In genomic region chr3:137217733-137218132, GRCh38 we compare ENCODE assay signal across 14 cellular contexts.
DNase-seq lines count a peak whose midpoint lies in the region; ATAC-seq and TF ChIP-seq lines count a peak whose summit lies in the region.
"Had no signal": no experiment of that assay in that cellular context is flagged by ENCODE, and none has a peak within 500 bp of the region (broad histone marks: within the 10 kb centered on the region; RNA-seq: fewer than 3 reads in every experiment).

No MANE protein-coding gene starts in this region.

- H3K9ac ChIP-seq in MM.1S (ENCODE audit: low read length) = no peak overlapping the region

- no peaks in the 10 kb centered on the region for H3K9me3 ChIP-seq in MM.1S (replicated peaks; ENCODE audit: insufficient read depth, low read length)

- H3K27me3 Mint-ChIP-seq in activated naive CD8-positive, alpha-beta T cell treated with anti-CD3 and anti-CD28 coated beads, Interleukin-2, amount 50 U/mL, for 24 hours = peaks cover 4% of the 10 kb centered on the region
- H3K27me3 Mint-ChIP-seq in activated naive CD8-positive, alpha-beta T cell treated with anti-CD3 and anti-CD28 coated beads for 36 hours = no peaks in the 10 kb centered on the region
- no peaks in the 10 kb centered on the region for H3K27me3 Mint-ChIP-seq in type B pancreatic cell
- H3K27me3 Mint-ChIP-seq: stimulated activated memory B cell treated with anti-CD40 and anti-IgM and Interleukin-4, amounts not matched to agents 10 μg/mL and 1 μg/mL and 100 μg/mL, for 72 hours had no signal

- H3K79me2 ChIP-seq in MM.1S (ENCODE audit: low read length) = no peaks in the 10 kb centered on the region

- H3K36me3 ChIP-seq in MM.1S (replicated peaks; ENCODE audit: insufficient read depth, low read length) = no peaks in the 10 kb centered on the region

- H3K4me2 ChIP-seq in MM.1S (ENCODE audit: low read depth, low read length) = no peak overlapping the region

- peaks cover 6% of the 10 kb centered on the region for H3K9me3 Mint-ChIP-seq in activated naive CD8-positive, alpha-beta T cell treated with anti-CD3 and anti-CD28 coated beads, Interleukin-2, amount 50 U/mL, for 24 hours
- H3K9me3 Mint-ChIP-seq in activated naive CD8-positive, alpha-beta T cell treated with anti-CD3 and anti-CD28 coated beads for 36 hours = peaks cover 7% of the 10 kb centered on the region
- H3K9me3 Mint-ChIP-seq in type B pancreatic cell = no peaks in the 10 kb centered on the region
- H3K9me3 Mint-ChIP-seq in stimulated activated effector memory CD8-positive, alpha-beta T cell treated with anti-CD3 and anti-CD28 coated beads, Interleukin-12 subunit alpha, Interleukin-12 subunit beta, amount 100 ng/mL, for 72 hours = peaks cover 6% of the 10 kb centered on the region

- no peaks in the 10 kb centered on the region for H3K4me1 Mint-ChIP-seq in activated naive CD8-positive, alpha-beta T cell treated with anti-CD3 and anti-CD28 coated beads, Interleukin-2, amount 50 U/mL, for 24 hours
- no peaks in the 10 kb centered on the region for H3K4me1 Mint-ChIP-seq in activated naive CD8-positive, alpha-beta T cell treated with anti-CD3 and anti-CD28 coated beads for 36 hours
- no peaks in the 10 kb centered on the region for H3K4me1 Mint-ChIP-seq in type B pancreatic cell (ENCODE audit: unreplicated experiment)
- no peaks in the 10 kb centered on the region for H3K4me1 Mint-ChIP-seq in stimulated activated effector memory CD8-positive, alpha-beta T cell treated with anti-CD3 and anti-CD28 coated beads, Interleukin-12 subunit alpha, Interleukin-12 subunit beta, amount 100 ng/mL, for 72 hours
- H3K4me1 Mint-ChIP-seq: stimulated activated memory B cell treated with anti-CD40 and anti-IgM and Interleukin-4, amounts not matched to agents 10 μg/mL and 1 μg/mL and 100 μg/mL, for 72 hours had no signal

- no peaks in the 10 kb centered on the region for H3F3A ChIP-seq in MM.1S (ENCODE audit: insufficient read depth, low read length)

- H3K9me2 ChIP-seq in MM.1S (replicated peaks; ENCODE audit: insufficient read depth, low read length) = no peaks in the 10 kb centered on the region

- H3K36me3 Mint-ChIP-seq in activated naive CD8-positive, alpha-beta T cell treated with anti-CD3 and anti-CD28 coated beads, Interleukin-2, amount 50 U/mL, for 24 hours (ENCODE audit: low read depth) = no peaks in the 10 kb centered on the region
- H3K36me3 Mint-ChIP-seq in activated naive CD8-positive, alpha-beta T cell treated with anti-CD3 and anti-CD28 coated beads for 36 hours = no peaks in the 10 kb centered on the region
- H3K36me3 Mint-ChIP-seq in type B pancreatic cell = no peaks in the 10 kb centered on the region
- no peaks in the 10 kb centered on the region for H3K36me3 Mint-ChIP-seq in stimulated activated effector memory CD8-positive, alpha-beta T cell treated with anti-CD3 and anti-CD28 coated beads, Interleukin-12 subunit alpha, Interleukin-12 subunit beta, amount 100 ng/mL, for 72 hours
- H3K36me3 Mint-ChIP-seq: brain; stimulated activated memory B cell treated with anti-CD40 and anti-IgM and Interleukin-4, amounts not matched to agents 10 μg/mL and 1 μg/mL and 100 μg/mL, for 72 hours had no signal

- no peak overlapping the region for H3K4me3 Mint-ChIP-seq in activated naive CD8-positive, alpha-beta T cell treated with anti-CD3 and anti-CD28 coated beads, Interleukin-2, amount 50 U/mL, for 24 hours
- no peak overlapping the region for H3K4me3 Mint-ChIP-seq in activated naive CD8-positive, alpha-beta T cell treated with anti-CD3 and anti-CD28 coated beads for 36 hours
- H3K4me3 Mint-ChIP-seq in type B pancreatic cell = no peak overlapping the region
- no peak overlapping the region for H3K4me3 Mint-ChIP-seq in stimulated activated effector memory CD8-positive, alpha-beta T cell treated with anti-CD3 and anti-CD28 coated beads, Interleukin-12 subunit alpha, Interleukin-12 subunit beta, amount 100 ng/mL, for 72 hours
- H3K4me3 Mint-ChIP-seq: brain; stimulated activated memory B cell treated with anti-CD40 and anti-IgM and Interleukin-4, amounts not matched to agents 10 μg/mL and 1 μg/mL and 100 μg/mL, for 72 hours had no signal

- TF ChIP-seq CTCF in MM.1S (IDR thresholded peaks at IDR 0.05; ENCODE audit: low read length) (peak; percentile 13; the same call in 1 of the 2 replicates), type B pancreatic cell (conservative IDR thresholded peaks at IDR 0.05) (peak; percentile 69)

- no peak overlapping the region for H3K27ac Mint-ChIP-seq in activated naive CD8-positive, alpha-beta T cell treated with anti-CD3 and anti-CD28 coated beads, Interleukin-2, amount 50 U/mL, for 24 hours
- no peak overlapping the region for H3K27ac Mint-ChIP-seq in activated naive CD8-positive, alpha-beta T cell treated with anti-CD3 and anti-CD28 coated beads for 36 hours
- H3K27ac Mint-ChIP-seq in type B pancreatic cell = no peak overlapping the region
- H3K27ac Mint-ChIP-seq in stimulated activated effector memory CD8-positive, alpha-beta T cell treated with anti-CD3 and anti-CD28 coated beads, Interleukin-12 subunit alpha, Interleukin-12 subunit beta, amount 100 ng/mL, for 72 hours = no peak overlapping the region
- H3K27ac Mint-ChIP-seq: brain; stimulated activated memory B cell treated with anti-CD40 and anti-IgM and Interleukin-4, amounts not matched to agents 10 μg/mL and 1 μg/mL and 100 μg/mL, for 72 hours had no signal

- H3K27ac ChIP-seq in MM.1S (ENCODE audit: low read length) = no peak overlapping the region
- H3K27ac ChIP-seq: epithelial cell of prostate had no signal

- ATAC-seq in activated naive CD8-positive, alpha-beta T cell treated with anti-CD3 and anti-CD28 coated beads, Interleukin-2, amount 50 U/mL, for 24 hours = no peak
- no peak for ATAC-seq in stimulated activated effector memory CD8-positive, alpha-beta T cell treated with anti-CD3 and anti-CD28 coated beads, Interleukin-12 subunit alpha, Interleukin-12 subunit beta, amount 100 ng/mL, for 72 hours
- ATAC-seq: stimulated activated memory B cell treated with anti-CD40 and anti-IgM and Interleukin-4, amounts not matched to agents 10 μg/mL and 1 μg/mL and 100 μg/mL, for 72 hours had no signal

- no peaks in the 10 kb centered on the region for H3K27me3 ChIP-seq in MM.1S (replicated peaks; ENCODE audit: insufficient read depth, low read length)

- no peak overlapping the region for H2AFZ ChIP-seq in MM.1S (ENCODE audit: low read length)

- H3K4me1 ChIP-seq in MM.1S (ENCODE audit: low read length) = no peaks in the 10 kb centered on the region

- H3K4me3 ChIP-seq in MM.1S (ENCODE audit: low read length) = no peak overlapping the region

- DNase-seq in activated naive CD8-positive, alpha-beta T cell treated with anti-CD3 and anti-CD28 coated beads, Interleukin-2, amount 50 U/mL, for 24 hours = peak; percentile 3
- DNase-seq in activated naive CD8-positive, alpha-beta T cell treated with anti-CD3 and anti-CD28 coated beads for 36 hours = no peak
- no peak for DNase-seq in MM.1S
- peak; percentile 53 for DNase-seq in ecto neural progenitor cell (ENCODE audit: low spot score)
- DNase-seq in type B pancreatic cell (ENCODE audit: extremely low spot score, unreplicated experiment) = no peak
- DNase-seq in mesenteric fat pad (ENCODE audit: low spot score) = no peak
- DNase-seq in stimulated activated effector memory CD8-positive, alpha-beta T cell treated with anti-CD3 and anti-CD28 coated beads, Interleukin-12 subunit alpha, Interleukin-12 subunit beta, amount 100 ng/mL, for 72 hours (ENCODE audit: low spot score in 2 of 2) = no peak
- no peak for DNase-seq in SK-N-DZ (ENCODE audit: low spot score)
- DNase-seq: activated T-cell treated with anti-CD3 and anti-CD28 coated beads, Interleukin-2, amount 50 U/mL, for 1 hour; NCI-H187 treated with DMSO at 0.1 percent for 48 hours; OCI-M1 had no signal

- no peaks in the 10 kb centered on the region for H4K20me1 ChIP-seq in MM.1S (ENCODE audit: insufficient read depth, low read length)

Comparison
In these comparisons a context has a peak if more than half of its experiments do, and no peak if none do; other contexts are left out.
1. DNase-seq: peak in activated naive CD8-positive, alpha-beta T cell treated with anti-CD3 and anti-CD28 coated beads, Interleukin-2, amount 50 U/mL, for 24 hours (single experiment) and ecto neural progenitor cell (single experiment); none in activated naive CD8-positive, alpha-beta T cell treated with anti-CD3 and anti-CD28 coated beads for 36 hours (single experiment), MM.1S (single experiment), type B pancreatic cell (single experiment), mesenteric fat pad (single experiment), stimulated activated effector memory CD8-positive, alpha-beta T cell treated with anti-CD3 and anti-CD28 coated beads, Interleukin-12 subunit alpha, Interleukin-12 subunit beta, amount 100 ng/mL, for 72 hours (0 of 2) and SK-N-DZ (single experiment).